ENCODE assay signal across 26 cellular contexts in the genomic region with DNA sequence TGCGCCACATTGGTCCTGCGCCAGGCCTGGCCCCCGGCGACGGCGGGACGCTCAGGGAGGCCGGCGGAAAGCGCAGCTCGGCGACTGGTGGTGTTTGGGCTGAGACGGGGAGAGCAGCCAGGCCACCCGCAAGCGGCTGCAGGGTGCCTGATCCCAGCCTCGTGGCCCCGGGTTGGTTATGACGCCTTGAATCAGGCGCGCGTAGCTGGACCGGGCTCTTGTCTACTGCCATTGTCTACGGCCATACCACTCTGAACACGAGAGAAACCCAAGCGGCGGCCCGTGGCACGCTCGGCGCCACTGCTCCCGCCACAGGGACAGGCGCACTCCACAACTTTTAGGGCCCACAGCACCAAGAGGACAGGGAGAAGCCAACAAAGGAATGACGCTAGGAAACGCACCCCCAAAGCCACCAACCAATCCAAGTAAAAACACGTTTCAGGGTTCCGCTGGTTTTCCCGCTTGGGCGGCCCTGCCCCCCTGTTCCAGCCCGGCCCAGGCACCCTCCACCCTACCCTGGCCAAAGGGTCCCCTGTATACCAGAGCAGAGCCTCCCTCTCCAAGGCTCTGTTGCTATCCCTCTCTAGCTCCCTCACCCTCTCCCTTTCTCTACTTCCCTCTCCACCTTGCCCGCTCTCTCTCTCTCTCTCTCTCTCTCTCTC.
A peak's percentile ranks its signal among the peaks of the same experiment; 100 is the strongest.
DNase-seq lines count a peak whose midpoint lies in the region; ATAC-seq, FAIRE-seq and TF ChIP-seq lines count a peak whose summit lies in the region.
"Had no signal": no experiment of that assay in that cellular context is flagged by ENCODE, and none has a peak within 500 bp of the region (broad histone marks: within the 10 kb centered on the region; RNA-seq: fewer than 3 reads in every experiment).

No MANE protein-coding gene starts in this region.

- no peaks in the 10 kb centered on the region for H3K9me2 ChIP-seq in Karpas-422 (replicated peaks; ENCODE audit: insufficient read depth, low read length)

- H3K27me3 ChIP-seq in RWPE2 (ENCODE audit: insufficient read depth, poor library complexity, severe bottlenecking) = peaks cover 34% of the 10 kb centered on the region
- peaks cover 36% of the 10 kb centered on the region for H3K27me3 ChIP-seq in suprapubic skin
- H3K27me3 ChIP-seq in Karpas-422 (ENCODE audit: low read length) = no peaks in the 10 kb centered on the region
- H3K27me3 ChIP-seq: adrenal gland, uterus had no signal

- no peak for FAIRE-seq in frontal cortex (lab: Jason Lieb, UNC)
- FAIRE-seq: A549, bronchial epithelial cell, GM12892, H54, HTR-8/SVneo had no signal

- no peak overlapping the region for H3K27ac ChIP-seq in RWPE2 (ENCODE audit: poor library complexity, severe bottlenecking)
- H3K27ac ChIP-seq in suprapubic skin = no peak overlapping the region
- no peak overlapping the region for H3K27ac ChIP-seq in Karpas-422 (ENCODE audit: low read length)
- H3K27ac ChIP-seq: A549, adrenal gland, uterus had no signal

- H3K4me3 ChIP-seq in RWPE2 (ENCODE audit: severe bottlenecking) (no peak overlapping the region), suprapubic skin (peak overlapping the region; percentile 25), Karpas-422 (ENCODE audit: low read length) (no peak overlapping the region)
- H3K4me3 ChIP-seq: A549, adrenal gland, uterus had no signal

- TF ChIP-seq EP300 in suprapubic skin (IDR thresholded peaks at IDR 0.05) = no peak

- H2AFZ ChIP-seq in Karpas-422 (ENCODE audit: low read length) = no peak overlapping the region

- peaks cover 6% of the 10 kb centered on the region for H3K36me3 Mint-ChIP-seq in activated CD4-positive, alpha-beta T cell treated with anti-CD3 and anti-CD28 coated beads, Interleukin-2, amount 10 ng/mL, durations not matched to agents 24 days and 14 days (ENCODE audit: low read depth)
- H3K36me3 Mint-ChIP-seq in activated CD4-positive, alpha-beta T cell treated with anti-CD3 and anti-CD28 coated beads, Interleukin-2, amount 10 ng/mL, durations not matched to agents 7 days and 5 days (ENCODE audit: low read depth) = peaks cover 6% of the 10 kb centered on the region

- no peaks in the 10 kb centered on the region for H3K79me2 ChIP-seq in Karpas-422 (ENCODE audit: low read length)

- POLR2A ChIA-PET in activated CD4-positive, alpha-beta T cell treated with anti-CD3 and anti-CD28 coated beads, Interleukin-2, amount 10 ng/mL, durations not matched to agents 7 days and 5 days (lab: Charles Lee) = no interaction called here

- no peaks in the 10 kb centered on the region for H3K36me3 ChIP-seq in RWPE2 (ENCODE audit: low read depth)
- no peaks in the 10 kb centered on the region for H3K36me3 ChIP-seq in suprapubic skin
- H3K36me3 ChIP-seq in Karpas-422 (ENCODE audit: insufficient read depth, low read length) = no peaks in the 10 kb centered on the region
- H3K36me3 ChIP-seq: adrenal gland, uterus had no signal

- H3K27me3 Mint-ChIP-seq in activated CD4-positive, alpha-beta T cell treated with anti-CD3 and anti-CD28 coated beads, Interleukin-2, amount 10 ng/mL, durations not matched to agents 24 days and 14 days = peaks cover 14% of the 10 kb centered on the region
- H3K27me3 Mint-ChIP-seq in activated CD4-positive, alpha-beta T cell treated with anti-CD3 and anti-CD28 coated beads, Interleukin-2, amount 10 ng/mL, durations not matched to agents 7 days and 5 days = peaks cover 9% of the 10 kb centered on the region

- no peaks in the 10 kb centered on the region for H3K4me1 Mint-ChIP-seq in activated CD4-positive, alpha-beta T cell treated with anti-CD3 and anti-CD28 coated beads, Interleukin-2, amount 10 ng/mL, durations not matched to agents 24 days and 14 days
- H3K4me1 Mint-ChIP-seq in activated CD4-positive, alpha-beta T cell treated with anti-CD3 and anti-CD28 coated beads, Interleukin-2, amount 10 ng/mL, durations not matched to agents 7 days and 5 days = no peaks in the 10 kb centered on the region
- H3K4me1 Mint-ChIP-seq: activated CD8-positive, alpha-beta memory T cell treated with anti-CD3 and anti-CD28 coated beads, Interleukin-2, amount 10 ng/mL, durations not matched to agents 7 days and 5 days had no signal

- H3K9me3 ChIP-seq in RWPE2 (ENCODE audit: severe bottlenecking) (peaks cover 7% of the 10 kb centered on the region), suprapubic skin (no peaks in the 10 kb centered on the region), Karpas-422 (ENCODE audit: low read length) (peaks cover 16% of the 10 kb centered on the region; the same call in 1 of the 2 replicates)
- H3K9me3 ChIP-seq: A549, adrenal gland, uterus had no signal

- ATAC-seq in RWPE2 (ENCODE audit: low read depth) = peak; percentile 32; the same call in 1 of the 3 replicates
- ATAC-seq in GM18858 (IDR thresholded peaks at IDR 0.05; ENCODE audit: unreplicated experiment) = no peak
- ATAC-seq: activated CD8-positive, alpha-beta memory T cell treated with anti-CD3 and anti-CD28 coated beads, Interleukin-2, amount 10 ng/mL, durations not matched to agents 7 days and 5 days had no signal

- H3K9me3 Mint-ChIP-seq in activated CD4-positive, alpha-beta T cell treated with anti-CD3 and anti-CD28 coated beads, Interleukin-2, amount 10 ng/mL, durations not matched to agents 24 days and 14 days = peaks cover 26% of the 10 kb centered on the region
- H3K9me3 Mint-ChIP-seq in activated CD4-positive, alpha-beta T cell treated with anti-CD3 and anti-CD28 coated beads, Interleukin-2, amount 10 ng/mL, durations not matched to agents 7 days and 5 days = peaks cover 38% of the 10 kb centered on the region

- TF ChIP-seq POLR2A in suprapubic skin (IDR thresholded peaks at IDR 0.05) = no peak

- DNase-seq in activated CD4-positive, alpha-beta T cell treated with anti-CD3 and anti-CD28 coated beads, Interleukin-2, amount 10 ng/mL, durations not matched to agents 24 days and 14 days = no peak
- no peak for DNase-seq in activated CD4-positive, alpha-beta T cell treated with anti-CD3 and anti-CD28 coated beads, Interleukin-2, amount 10 ng/mL, durations not matched to agents 7 days and 5 days
- DNase-seq in RWPE2 (ENCODE audit: low spot score) (no peak), frontal cortex (ENCODE audit: low spot score in 2 of 2) (peak; percentile 7 to 17), suprapubic skin (ENCODE audit: low spot score in 2 of 2) (no peak), GM19240 (ENCODE audit: insufficient read length, low spot score) (no peak), Karpas-422 (no peak)
- DNase-seq: activated CD4-positive, CD25-positive, alpha-beta regulatory T cell treated with anti-CD3 and anti-CD28 coated beads, Interleukin-2, amount 50 U/mL, for 72 hours; activated CD8-positive, alpha-beta memory T cell treated with anti-CD3 and anti-CD28 coated beads, Interleukin-2, amount 10 ng/mL, durations not matched to agents 7 days and 5 days; adrenal gland; C1 segment of cervical spinal cord; dermis blood vessel endothelial cell; DMS 273 treated with DMSO at 0.1 percent for 48 hours; foreskin fibroblast; kidney glomerular epithelial cell; NCI-H2081; NCI-H446; retina; T1000; uterus had no signal

- 48% methylated on average over 38 of the region's 40 CpGs for WGBS in suprapubic skin

- no peak overlapping the region for H3K9ac ChIP-seq in Karpas-422 (ENCODE audit: low read length)

- H3K4me3 Mint-ChIP-seq in activated CD4-positive, alpha-beta T cell treated with anti-CD3 and anti-CD28 coated beads, Interleukin-2, amount 10 ng/mL, durations not matched to agents 24 days and 14 days = peak overlapping the region; percentile 20
- H3K4me3 Mint-ChIP-seq in activated CD4-positive, alpha-beta T cell treated with anti-CD3 and anti-CD28 coated beads, Interleukin-2, amount 10 ng/mL, durations not matched to agents 7 days and 5 days = no peak overlapping the region
- H3K4me3 Mint-ChIP-seq: activated CD8-positive, alpha-beta memory T cell treated with anti-CD3 and anti-CD28 coated beads, Interleukin-2, amount 10 ng/mL, durations not matched to agents 7 days and 5 days had no signal

- no peak overlapping the region for H3K27ac Mint-ChIP-seq in activated CD4-positive, alpha-beta T cell treated with anti-CD3 and anti-CD28 coated beads, Interleukin-2, amount 10 ng/mL, durations not matched to agents 24 days and 14 days
- H3K27ac Mint-ChIP-seq in activated CD4-positive, alpha-beta T cell treated with anti-CD3 and anti-CD28 coated beads, Interleukin-2, amount 10 ng/mL, durations not matched to agents 7 days and 5 days = no peak overlapping the region
- H3K27ac Mint-ChIP-seq: activated CD8-positive, alpha-beta memory T cell treated with anti-CD3 and anti-CD28 coated beads, Interleukin-2, amount 10 ng/mL, durations not matched to agents 7 days and 5 days had no signal

- CTCF ChIA-PET in activated CD4-positive, alpha-beta T cell treated with anti-CD3 and anti-CD28 coated beads, Interleukin-2, amount 10 ng/mL, durations not matched to agents 7 days and 5 days (lab: Charles Lee) = interaction anchor here (0.6 kb wide), 1 partner anchor 11 kb away, joined by 5 read pairs; no protein-coding TSS in a partner anchor

- intact Hi-C loops in activated CD4-positive, alpha-beta T cell treated with anti-CD3 and anti-CD28 coated beads, Interleukin-2, amount 10 ng/mL, durations not matched to agents 24 days and 14 days (cut with micrococcal nuclease) = no loop called here

- no peaks in the 10 kb centered on the region for H4K20me1 ChIP-seq in Karpas-422 (ENCODE audit: insufficient read depth, low read depth, low read length)

- H3K4me2 ChIP-seq in Karpas-422 (ENCODE audit: low read depth, low read length, poor library complexity, severe bottlenecking) = no peak overlapping the region
- H3K4me2 ChIP-seq: A549 had no signal

- no peak for TF ChIP-seq CTCF in RWPE2 (IDR thresholded peaks at IDR 0.05; ENCODE audit: poor library complexity, severe bottlenecking)
- TF ChIP-seq CTCF in suprapubic skin (IDR thresholded peaks at IDR 0.05) = no peak

- H3K4me1 ChIP-seq in RWPE2 (ENCODE audit: insufficient read depth, poor library complexity, severe bottlenecking) (no peaks in the 10 kb centered on the region), suprapubic skin (no peaks in the 10 kb centered on the region), Karpas-422 (ENCODE audit: low read length) (no peaks in the 10 kb centered on the region)
- H3K4me1 ChIP-seq: A549, adrenal gland, uterus had no signal

Comparison
In these comparisons a context has a peak if more than half of its experiments do, and no peak if none do; other contexts are left out.
1. DNase-seq: peak in frontal cortex (2 of 2); none in activated CD4-positive, alpha-beta T cell treated with anti-CD3 and anti-CD28 coated beads, Interleukin-2, amount 10 ng/mL, durations not matched to agents 24 days and 14 days (single experiment), activated CD4-positive, alpha-beta T cell treated with anti-CD3 and anti-CD28 coated beads, Interleukin-2, amount 10 ng/mL, durations not matched to agents 7 days and 5 days (single experiment), RWPE2 (single experiment), suprapubic skin (0 of 2), GM19240 (single experiment) and Karpas-422 (single experiment).